Comparison of ENCODE assay signal across 18 cellular contexts in the genomic region with DNA sequence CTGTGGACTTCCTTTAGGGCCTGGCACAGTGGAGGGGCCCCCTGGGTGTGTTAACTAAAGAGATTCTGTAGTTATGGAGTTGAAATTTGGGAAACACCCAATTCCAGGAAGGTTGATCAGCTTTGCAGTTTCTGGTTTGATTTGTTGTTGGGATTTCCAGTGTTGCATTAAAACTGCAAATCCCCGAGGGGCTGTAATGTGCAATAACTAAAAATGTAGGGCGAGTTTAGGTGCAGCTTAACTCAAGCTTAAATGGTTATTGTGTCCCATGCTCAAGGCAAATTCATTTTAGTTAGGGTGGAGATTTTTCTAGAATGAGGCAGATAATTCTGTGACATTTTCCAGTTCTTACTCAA. TPM values are rescaled to one million over a fixed set of nuclear protein-coding genes. Genes with fewer than 3 reads are reported as not detected.
DNase-seq lines count a peak whose midpoint lies in the region; ATAC-seq and TF ChIP-seq lines count a peak whose summit lies in the region.
"Had no signal": no experiment of that assay in that cellular context is flagged by ENCODE, and none has a peak within 500 bp of the region (broad histone marks: within the 10 kb centered on the region; RNA-seq: fewer than 3 reads in every experiment).

No MANE protein-coding gene starts in this region.

- H3K36me3 ChIP-seq in breast epithelium (no peaks in the 10 kb centered on the region), subcutaneous abdominal adipose tissue (ENCODE audit: control insufficient read depth in 5 of 5, insufficient read depth in 5 of 5, low read length in 5 of 5) (no peaks in the 10 kb centered on the region)
- H3K36me3 ChIP-seq: BE2C had no signal

- TF ChIP-seq POLR2A in breast epithelium (IDR thresholded peaks at IDR 0.05), result no peak

- no peaks in the 10 kb centered on the region for H3K9me3 ChIP-seq in breast epithelium
- no peaks in the 10 kb centered on the region for H3K9me3 ChIP-seq in subcutaneous abdominal adipose tissue (ENCODE audit: control insufficient read depth in 5 of 5, low read length in 5 of 5)
- H3K9me3 ChIP-seq: BE2C had no signal

- H3K4me3 ChIP-seq in HL-60 (replicated peaks; ENCODE audit: insufficient read depth, low read length), result no peak overlapping the region
- H3K4me3 ChIP-seq in breast epithelium, result no peak overlapping the region
- no peak overlapping the region for H3K4me3 ChIP-seq in subcutaneous abdominal adipose tissue (ENCODE audit: low read depth in 1 of 5, low read length in 5 of 5)

- H3K27me3 ChIP-seq in HL-60 (ENCODE audit: insufficient read depth, poor library complexity, severe bottlenecking), result no peaks in the 10 kb centered on the region
- H3K27me3 ChIP-seq in breast epithelium, result no peaks in the 10 kb centered on the region
- H3K27me3 ChIP-seq in subcutaneous abdominal adipose tissue (ENCODE audit: control insufficient read depth in 5 of 5, insufficient read depth in 4 of 5, low read length in 5 of 5), result no peaks in the 10 kb centered on the region
- H3K27me3 ChIP-seq: BE2C had no signal

- DNase-seq in HL-60 (ENCODE audit: low read depth in 1 of 2, low spot score in 1 of 2), result no peak
- DNase-seq in breast epithelium (ENCODE audit: low spot score in 2 of 2), result no peak
- DNase-seq in fibroblast of peridontal ligament (ENCODE audit: extremely low read depth), result peak; percentile 49
- DNase-seq in GOT3 (lab: John Stamatoyannopoulos, UW), result no peak
- no peak for DNase-seq in activated effector memory CD4-positive, alpha-beta T cell treated with Interleukin-2 at 50 U/mL for 16 hours
- no peak for DNase-seq in glomerular visceral epithelial cell (ENCODE audit: extremely low spot score)
- DNase-seq: BE2C; CD4-positive, alpha-beta memory T cell; DND-41; NCI-H1092; NCI-H146; NCI-H2081; NCI-H510A had no signal

- peaks cover 0 to 6% of the 10 kb centered on the region in 2 donors for H3K4me1 ChIP-seq in breast epithelium
- peaks cover 6 to 31% (median 22%) of the 10 kb centered on the region in 5 donors for H3K4me1 ChIP-seq in subcutaneous abdominal adipose tissue (ENCODE audit: control insufficient read depth in 5 of 5, insufficient read depth in 5 of 5, low read length in 5 of 5)
- H3K4me1 ChIP-seq: BE2C had no signal

- no peak for ATAC-seq in HG02973 (IDR thresholded peaks at IDR 0.05; ENCODE audit: unreplicated experiment)
- ATAC-seq: HepG2, Panc1 had no signal

- intact Hi-C loops in breast epithelium (cut with DNase I; ENCODE audit: low total_unique reads), result no loop called here

- H3K9ac ChIP-seq in subcutaneous abdominal adipose tissue (ENCODE audit: low read length in 5 of 5), result peak overlapping the region in 1 of 5 donors; percentile 63
- H3K9ac ChIP-seq: KMS-11 had no signal

- H3K27ac ChIP-seq in HL-60 (replicated peaks) (peak overlapping the region; percentile 22; the same call in 1 of the 2 replicates), breast epithelium (peak overlapping the region; percentile 50 to 53), subcutaneous abdominal adipose tissue (ENCODE audit: low read depth, low read length) (peak overlapping the region; percentile 91)
- H3K27ac ChIP-seq: KMS-11 had no signal

- TF ChIP-seq CTCF in HL-60 (IDR thresholded peaks at IDR 0.05; ENCODE audit: insufficient read depth, low read length) (no peak), breast epithelium (IDR thresholded peaks at IDR 0.05) (no peak)

RNA-seq across cellular contexts. Expression of a gene that starts 22.0 kb away (rescaled TPM):
- 100 to 1,000 TPM in 1 of 3 donors, 10 to 100 TPM in 2; 28.8 to 104 (median 79.6) TPM for total RNA-seq in breast epithelium
- total RNA-seq: HepG2 had no signal

Comparison
In these comparisons a context has a peak if more than half of its experiments do, and no peak if none do; other contexts are left out.
1. H3K27ac ChIP-seq: peak in every context shown above with its lines; median percentile 91 in subcutaneous abdominal adipose tissue; 52 in breast epithelium; 22 in HL-60.